ENCODE assay signal across 5 cellular contexts in genomic region chr16:69360070-69360469, GRCh38. TPM values are rescaled to one million over a fixed set of nuclear protein-coding genes. Genes with fewer than 3 reads are reported as not detected.
"Had no signal": no experiment of that assay in that cellular context is flagged by ENCODE, and none has a peak within 500 bp of the region (broad histone marks: within the 10 kb centered on the region; RNA-seq: fewer than 3 reads in every experiment).

No MANE protein-coding gene starts in this region.

RNA-seq across cellular contexts. Expression of gene TMED6, which starts 8.5 kb away (rescaled TPM):
- total RNA-seq: GM23248, H4, H7, HT-29, IMR-90 had no signal
